In genomic region chr6:154675602-154676088, GRCh38 we compare ENCODE assay signal across 8 cellular contexts. TPM values are rescaled to one million over a fixed set of nuclear protein-coding genes. Genes with fewer than 3 reads are reported as not detected.
DNase-seq lines count a peak whose midpoint lies in the region; ATAC-seq and TF ChIP-seq lines count a peak whose summit lies in the region.

No MANE protein-coding gene starts in this region.

- 0% methylated on average over 2 of the region's 4 CpGs for WGBS in mesenchymal stem cell

- H2AK5ac ChIP-seq in mesenchymal stem cell (ENCODE audit: low read length, severe bottlenecking): no peak overlapping the region

- H3K18ac ChIP-seq in mesenchymal stem cell (ENCODE audit: low read depth in 1 of 2, low read length in 2 of 2): no peak overlapping the region

- no peaks in the 10 kb centered on the region for H3K9me3 ChIP-seq in mesenchymal stem cell (ENCODE audit: control insufficient read depth, low read length)

- H3K23ac ChIP-seq in mesenchymal stem cell (ENCODE audit: low read length in 2 of 2): no peak overlapping the region

- H3K9ac ChIP-seq in mesenchymal stem cell (ENCODE audit: low read length): no peak overlapping the region

- H3K79me1 ChIP-seq in mesenchymal stem cell (replicated peaks; ENCODE audit: low read length, poor library complexity, severe bottlenecking): no peaks in the 10 kb centered on the region

- POLR2A ChIA-PET in activated CD8-positive, alpha-beta T cell treated with anti-CD3 and anti-CD28 coated beads for 36 hours (lab: Charles Lee): no interaction called here

- H3K4me1 Mint-ChIP-seq in activated CD8-positive, alpha-beta T cell treated with anti-CD3 and anti-CD28 coated beads for 36 hours (ENCODE audit: low read depth): no peaks in the 10 kb centered on the region
- no peaks in the 10 kb centered on the region for H3K4me1 Mint-ChIP-seq in effector memory CD8-positive, alpha-beta T cell (ENCODE audit: low read depth in 2 of 2)

- no peak overlapping the region for H2BK15ac ChIP-seq in mesenchymal stem cell (ENCODE audit: low read depth, poor library complexity, severe bottlenecking)

- no peak overlapping the region for H3K27ac ChIP-seq in mesenchymal stem cell (ENCODE audit: low read length, poor library complexity, severe bottlenecking)

- H3K36me3 Mint-ChIP-seq in activated CD8-positive, alpha-beta T cell treated with anti-CD3 and anti-CD28 coated beads for 36 hours (ENCODE audit: low read depth): no peaks in the 10 kb centered on the region
- no peaks in the 10 kb centered on the region for H3K36me3 Mint-ChIP-seq in effector memory CD8-positive, alpha-beta T cell (ENCODE audit: insufficient read depth)

- peak; percentile 87 for DNase-seq in DMS153 (lab: John Stamatoyannopoulos, UW)
- peak; percentile 94 for DNase-seq in HT1080 (ENCODE audit: low read depth)
- peak; percentile 18 for DNase-seq in NK-92 (lab: John Stamatoyannopoulos, UW; ENCODE audit: unreplicated experiment)
- DNase-seq in activated CD8-positive, alpha-beta T cell treated with anti-CD3 and anti-CD28 coated beads for 36 hours: peak; percentile 95
- DNase-seq in effector memory CD8-positive, alpha-beta T cell: peak; percentile 87 to 91 (median 87)
- peak; percentile 96 for DNase-seq in mesenchymal stem cell
- DNase-seq in stimulated activated CD8-positive, alpha-beta memory T cell treated with anti-CD3 and anti-CD28 coated beads, Interleukin-2, amount 100 ng/mL, for 1 hour (ENCODE audit: low read depth in 2 of 2): peak; percentile 65 to 72

- no peaks in the 10 kb centered on the region for H3K27me3 Mint-ChIP-seq in activated CD8-positive, alpha-beta T cell treated with anti-CD3 and anti-CD28 coated beads for 36 hours
- H3K27me3 Mint-ChIP-seq in effector memory CD8-positive, alpha-beta T cell: no peaks in the 10 kb centered on the region

- no peaks in the 10 kb centered on the region for H3K9me3 Mint-ChIP-seq in activated CD8-positive, alpha-beta T cell treated with anti-CD3 and anti-CD28 coated beads for 36 hours
- H3K9me3 Mint-ChIP-seq in effector memory CD8-positive, alpha-beta T cell: no peaks in the 10 kb centered on the region

- H2AFZ ChIP-seq in mesenchymal stem cell (ENCODE audit: low read depth, low read length): no peak overlapping the region

- no peak overlapping the region for H2BK120ac ChIP-seq in mesenchymal stem cell (ENCODE audit: low read depth, low read length)

- no peak overlapping the region for H4K8ac ChIP-seq in mesenchymal stem cell (ENCODE audit: low read length)

- TF ChIP-seq CTCF in activated CD8-positive, alpha-beta T cell treated with anti-CD3 and anti-CD28 coated beads for 36 hours (IDR thresholded peaks at IDR 0.05): peak; percentile 99

- H4K91ac ChIP-seq in mesenchymal stem cell (ENCODE audit: low read length): no peak overlapping the region

- intact Hi-C loops in activated CD8-positive, alpha-beta T cell treated with anti-CD3 and anti-CD28 coated beads for 36 hours (cut with micrococcal nuclease): loop anchor here (1.0 to 10.0 kb wide), 4 partner anchors 57 to 497 kb away; partner anchors contain the start of gene SCAF8

- H3K36me3 ChIP-seq in mesenchymal stem cell (ENCODE audit: control insufficient read depth in 1 of 2, insufficient read depth in 2 of 2, low read depth in 1 of 2, low read length in 2 of 2): no peaks in the 10 kb centered on the region

- H2BK12ac ChIP-seq in mesenchymal stem cell (ENCODE audit: low read length in 2 of 2): no peak overlapping the region

- H2BK5ac ChIP-seq in mesenchymal stem cell (ENCODE audit: low read depth, low read length, poor library complexity, severe bottlenecking): no peak overlapping the region

- no peak overlapping the region for H3K27ac Mint-ChIP-seq in activated CD8-positive, alpha-beta T cell treated with anti-CD3 and anti-CD28 coated beads for 36 hours
- H3K27ac Mint-ChIP-seq in effector memory CD8-positive, alpha-beta T cell: no peak overlapping the region

- CTCF ChIA-PET in activated CD8-positive, alpha-beta T cell treated with anti-CD3 and anti-CD28 coated beads for 36 hours (lab: Charles Lee): interaction anchor here (0.5 to 6.5 kb wide), 80 partner anchors 8 to 522 kb away, joined by 3 to 233 read pairs (median 4); no protein-coding TSS in a partner anchor

- H3K14ac ChIP-seq in mesenchymal stem cell (ENCODE audit: low read length in 2 of 2): no peak overlapping the region

- ATAC-seq in GM21526 (IDR thresholded peaks at IDR 0.05; ENCODE audit: low FRiP score, unreplicated experiment): peak; percentile 99
- peak; percentile 100 for ATAC-seq in activated CD8-positive, alpha-beta T cell treated with anti-CD3 and anti-CD28 coated beads for 36 hours
- ATAC-seq in effector memory CD8-positive, alpha-beta T cell (replicated peaks): peak; percentile 100

- no peaks in the 10 kb centered on the region for H3K4me1 ChIP-seq in mesenchymal stem cell (ENCODE audit: control insufficient read depth, insufficient read depth, low read depth, low read length)

- no peak overlapping the region for H3K4ac ChIP-seq in mesenchymal stem cell (ENCODE audit: low read depth in 1 of 2, low read length in 2 of 2)

- H3K4me3 ChIP-seq in mesenchymal stem cell (ENCODE audit: insufficient read depth in 1 of 2, low read depth in 1 of 2, low read length in 2 of 2): no peak overlapping the region

- no peaks in the 10 kb centered on the region for H3K27me3 ChIP-seq in mesenchymal stem cell (ENCODE audit: control insufficient read depth in 1 of 2, insufficient read depth in 1 of 2, low read length in 2 of 2)

- H3K4me3 Mint-ChIP-seq in activated CD8-positive, alpha-beta T cell treated with anti-CD3 and anti-CD28 coated beads for 36 hours: no peak overlapping the region
- H3K4me3 Mint-ChIP-seq in effector memory CD8-positive, alpha-beta T cell: no peak overlapping the region

- H3K4me2 ChIP-seq in mesenchymal stem cell (ENCODE audit: low read length, poor library complexity, severe bottlenecking): no peak overlapping the region

RNA-seq across cellular contexts. Expression of gene SCAF8, which starts 57.6 kb away (rescaled TPM):
- total RNA-seq in HT1080 (2014; rRNA removed; shearing (Covaris generic)): 21.0 and 24.7 TPM in 2 replicates
- polyA plus RNA-seq in HT1080 (2015; cell fraction: cytosol; rRNA removed): 19.7 and 27.5 TPM in 2 replicates
- polyA plus RNA-seq in HT1080 (2015; cell fraction: nucleus; rRNA removed): 58.4 and 58.6 TPM in 2 replicates
- 10 to 100 TPM; 31.3 to 32.9 TPM for total RNA-seq in activated CD8-positive, alpha-beta T cell treated with anti-CD3 and anti-CD28 coated beads for 36 hours
- polyA plus RNA-seq in mesenchymal stem cell (2013, experiment 1 of 2): 18.9 TPM
- polyA plus RNA-seq in mesenchymal stem cell (2013, experiment 2 of 2): 18.8 TPM

Comparison
In these comparisons a context has a peak if more than half of its experiments do, and no peak if none do; other contexts are left out.
1. DNase-seq: peak in every context shown above with its lines; median percentile 96 in mesenchymal stem cell; 95 in activated CD8-positive, alpha-beta T cell treated with anti-CD3 and anti-CD28 coated beads for 36 hours; 94 in HT1080; 87 in DMS153; 87 in effector memory CD8-positive, alpha-beta T cell; 68 in stimulated activated CD8-positive, alpha-beta memory T cell treated with anti-CD3 and anti-CD28 coated beads, Interleukin-2, amount 100 ng/mL, for 1 hour; 18 in NK-92.